Comparison of ENCODE assay signal across 8 cellular contexts in the genomic region with DNA sequence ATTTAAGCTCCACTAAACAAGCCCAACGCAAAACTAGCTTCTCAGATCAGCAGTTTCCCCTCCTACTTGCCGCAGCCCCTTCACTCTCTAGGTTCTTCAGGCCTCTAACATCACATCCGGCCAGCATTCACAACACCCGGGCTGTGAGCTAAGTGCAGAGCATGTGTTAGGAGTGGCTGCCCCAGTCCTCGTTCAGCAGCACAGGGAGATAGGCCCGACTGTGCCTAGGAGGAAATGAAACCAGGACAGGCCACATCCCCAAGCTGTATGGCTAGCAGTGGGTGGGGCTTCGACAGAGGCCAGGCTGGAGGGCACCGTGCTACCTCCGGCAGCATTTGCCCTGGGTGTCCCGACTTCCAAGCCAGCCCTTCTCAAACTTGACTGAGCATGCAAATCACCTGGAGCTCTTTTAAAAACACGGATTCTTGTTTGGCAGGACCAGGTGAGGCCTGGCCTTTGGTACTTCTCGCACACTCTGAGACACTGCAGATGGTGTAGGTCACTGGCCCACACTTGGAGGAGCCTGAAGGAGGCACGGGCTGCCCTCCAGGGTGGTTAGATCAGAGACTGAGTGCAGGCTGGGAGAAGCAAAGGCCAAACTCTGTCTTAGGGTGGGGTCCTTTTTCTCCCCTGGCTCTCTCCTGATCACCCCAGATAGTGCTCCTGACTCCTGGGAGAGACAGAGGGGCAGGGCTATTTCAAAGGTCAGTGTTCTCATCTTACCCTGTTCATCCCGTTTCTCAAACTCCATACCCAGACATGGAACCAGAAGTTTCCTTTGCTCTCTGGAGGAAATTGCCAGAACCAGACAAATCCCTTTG.
DNase-seq lines count a peak whose midpoint lies in the region; ATAC-seq and TF ChIP-seq lines count a peak whose summit lies in the region.

No MANE protein-coding gene starts in this region.

- H3K27me3 ChIP-seq in A673 (replicated peaks; ENCODE audit: insufficient read depth, low read depth, low read length, poor library complexity), result no peaks in the 10 kb centered on the region

- no peak overlapping the region for H3K4me3 Mint-ChIP-seq in activated naive CD8-positive, alpha-beta T cell treated with anti-CD3 and anti-CD28 coated beads for 36 hours

- no peaks in the 10 kb centered on the region for H3K9me3 Mint-ChIP-seq in activated naive CD8-positive, alpha-beta T cell treated with anti-CD3 and anti-CD28 coated beads for 36 hours

- no peaks in the 10 kb centered on the region for H3K9me3 ChIP-seq in A673 (ENCODE audit: low read depth, low read length, poor library complexity, severe bottlenecking)

- DNase-seq in NCI-H526 (lab: John Stamatoyannopoulos, UW), result peak; percentile 19 to 59
- DNase-seq in left lobe of liver (ENCODE audit: low spot score), result no peak
- DNase-seq in KBM-7, result no peak
- no peak for DNase-seq in central memory CD4-positive, alpha-beta T cell
- no peak for DNase-seq in A673 (ENCODE audit: low spot score)
- no peak for DNase-seq in activated naive CD8-positive, alpha-beta T cell treated with anti-CD3 and anti-CD28 coated beads for 36 hours

- intact Hi-C loops in A673 (cut with micrococcal nuclease; ENCODE audit: unreplicated experiment), result no loop called here

- ATAC-seq in GM18511 (IDR thresholded peaks at IDR 0.05; ENCODE audit: unreplicated experiment), result peak; percentile 99
- peak; percentile 86 for ATAC-seq in HG02623 (IDR thresholded peaks at IDR 0.05; ENCODE audit: unreplicated experiment)
- ATAC-seq in left lobe of liver, result peak; percentile 35

- no TSS peak for BruUV-seq in A673 (replicated peaks; lab: Mats Ljungman, UMichigan)

- H3K27ac Mint-ChIP-seq in activated naive CD8-positive, alpha-beta T cell treated with anti-CD3 and anti-CD28 coated beads for 36 hours, result no peak overlapping the region

- no peaks in the 10 kb centered on the region for H3K4me1 Mint-ChIP-seq in activated naive CD8-positive, alpha-beta T cell treated with anti-CD3 and anti-CD28 coated beads for 36 hours

- no peak overlapping the region for H3K4me3 ChIP-seq in A673 (ENCODE audit: low read depth, low read length, poor library complexity, severe bottlenecking)

- in situ Hi-C loops in KBM-7 (cut with MboI; ENCODE audit: low pct_unique_long_range_greater_than_20kb, low sequenced_read_pairs), result no loop called here

- POLR2A ChIA-PET in A673 (lab: Charles Lee; ENCODE audit: low non-redundant PET), result no interaction called here

- H3K27ac ChIP-seq in A673 (ENCODE audit: low read depth, low read length, poor library complexity, severe bottlenecking), result no peak overlapping the region

- CTCF ChIA-PET in A673 (lab: Charles Lee), result no interaction called here

- no peaks in the 10 kb centered on the region for H3K4me1 ChIP-seq in A673 (ENCODE audit: insufficient read depth, low read length, poor library complexity, severe bottlenecking)

- no peaks in the 10 kb centered on the region for H3K27me3 Mint-ChIP-seq in activated naive CD8-positive, alpha-beta T cell treated with anti-CD3 and anti-CD28 coated beads for 36 hours

- H3K36me3 ChIP-seq in A673 (ENCODE audit: insufficient read depth, low read length, poor library complexity, severe bottlenecking), result no peaks in the 10 kb centered on the region

- TF ChIP-seq CTCF in A673 (conservative IDR thresholded peaks at IDR 0.05; ENCODE audit: low read depth, low read length), result no peak

- no peaks in the 10 kb centered on the region for H3K36me3 Mint-ChIP-seq in activated naive CD8-positive, alpha-beta T cell treated with anti-CD3 and anti-CD28 coated beads for 36 hours

Comparison
In these comparisons a context has a peak if more than half of its experiments do, and no peak if none do; other contexts are left out.
1. ATAC-seq: peak in every context shown above with its lines; median percentile 99 in GM18511; 86 in HG02623; 35 in left lobe of liver.
2. DNase-seq: peak in NCI-H526 (2 of 2); none in left lobe of liver (single experiment), KBM-7 (single experiment), central memory CD4-positive, alpha-beta T cell (single experiment), A673 (single experiment) and activated naive CD8-positive, alpha-beta T cell treated with anti-CD3 and anti-CD28 coated beads for 36 hours (single experiment).